8 cellular contexts compared by ENCODE assay signal in genomic region chr20:37384683-37385174, GRCh38. TPM values are rescaled to one million over a fixed set of nuclear protein-coding genes. Genes with fewer than 3 reads are reported as not detected.
A peak's percentile ranks its signal among the peaks of the same experiment; 100 is the strongest.
DNase-seq lines count a peak whose midpoint lies in the region; ATAC-seq and TF ChIP-seq lines count a peak whose summit lies in the region.

No MANE protein-coding gene starts in this region.

- H3K36me3 Mint-ChIP-seq in activated CD8-positive, alpha-beta memory T cell treated with anti-CD3 and anti-CD28 coated beads, Interleukin-2, amount 10 ng/mL, durations not matched to agents 7 days and 5 days = no peaks in the 10 kb centered on the region
- no peaks in the 10 kb centered on the region for H3K36me3 Mint-ChIP-seq in naive thymus-derived CD4-positive, alpha-beta T cell
- peaks cover 60 to 80% of the 10 kb centered on the region in 2 donors for H3K36me3 Mint-ChIP-seq in stimulated activated naive B cell treated with anti-CD40 and anti-IgM and Interleukin-4, amounts not matched to agents 10 μg/mL and 1 μg/mL and 100 μg/mL, for 72 hours

- POLR2A ChIA-PET in naive thymus-derived CD4-positive, alpha-beta T cell (lab: Charles Lee) = interaction anchor here (0.6 to 1.3 kb wide), 2 partner anchors 96 to 162 kb away, joined by 3 to 5 read pairs; no protein-coding TSS in a partner anchor

- peak overlapping the region; percentile 59 for H3K4me3 Mint-ChIP-seq in activated CD8-positive, alpha-beta memory T cell treated with anti-CD3 and anti-CD28 coated beads, Interleukin-2, amount 10 ng/mL, durations not matched to agents 7 days and 5 days
- H3K4me3 Mint-ChIP-seq in naive thymus-derived CD4-positive, alpha-beta T cell = peak overlapping the region; percentile 75 to 94 (median 84)
- H3K4me3 Mint-ChIP-seq in stimulated activated naive B cell treated with anti-CD40 and anti-IgM and Interleukin-4, amounts not matched to agents 10 μg/mL and 1 μg/mL and 100 μg/mL, for 72 hours = peak overlapping the region; percentile 78 to 82

- H3K4me3 ChIP-seq in BE2C (ENCODE audit: low read depth, low read length) (peak overlapping the region; percentile 28; the same call in 1 of the 2 replicates), epithelial cell of proximal tubule (ENCODE audit: low read depth, low read length) (no peak overlapping the region)
- H3K4me3 ChIP-seq in naive thymus-derived CD4-positive, alpha-beta T cell (ENCODE audit: low read length) = peak overlapping the region; percentile 28

- no peaks in the 10 kb centered on the region for H3K9me3 Mint-ChIP-seq in activated CD8-positive, alpha-beta memory T cell treated with anti-CD3 and anti-CD28 coated beads, Interleukin-2, amount 10 ng/mL, durations not matched to agents 7 days and 5 days (ENCODE audit: low read depth)
- peaks cover 0 to 3% (median 0%) of the 10 kb centered on the region in 11 donors for H3K9me3 Mint-ChIP-seq in naive thymus-derived CD4-positive, alpha-beta T cell
- H3K9me3 Mint-ChIP-seq in stimulated activated naive B cell treated with anti-CD40 and anti-IgM and Interleukin-4, amounts not matched to agents 10 μg/mL and 1 μg/mL and 100 μg/mL, for 72 hours = no peaks in the 10 kb centered on the region

- H3K4me1 Mint-ChIP-seq in activated CD8-positive, alpha-beta memory T cell treated with anti-CD3 and anti-CD28 coated beads, Interleukin-2, amount 10 ng/mL, durations not matched to agents 7 days and 5 days = peaks cover 4% of the 10 kb centered on the region
- peaks cover 4 to 13% (median 6%) of the 10 kb centered on the region in 7 donors for H3K4me1 Mint-ChIP-seq in naive thymus-derived CD4-positive, alpha-beta T cell
- peaks cover 39 to 57% of the 10 kb centered on the region in 2 donors for H3K4me1 Mint-ChIP-seq in stimulated activated naive B cell treated with anti-CD40 and anti-IgM and Interleukin-4, amounts not matched to agents 10 μg/mL and 1 μg/mL and 100 μg/mL, for 72 hours

- peaks cover 6% of the 10 kb centered on the region for H3K4me1 ChIP-seq in BE2C
- H3K4me1 ChIP-seq in naive thymus-derived CD4-positive, alpha-beta T cell (ENCODE audit: control insufficient read depth in 2 of 2, insufficient read depth in 2 of 2, low read length in 2 of 2) = peaks cover 4 to 5% of the 10 kb centered on the region in 2 donors

- H3K27me3 ChIP-seq in BE2C = no peaks in the 10 kb centered on the region
- H3K27me3 ChIP-seq in naive thymus-derived CD4-positive, alpha-beta T cell (ENCODE audit: control insufficient read depth in 2 of 2, insufficient read depth in 2 of 2, low read length in 2 of 2) = no peaks in the 10 kb centered on the region

- intact Hi-C loops in naive thymus-derived CD4-positive, alpha-beta T cell (cut with micrococcal nuclease) = loop anchor here (1.0 to 10.0 kb wide), 8 partner anchors 37 to 380 kb away; partner anchors contain the start of genes BLCAP (in 1 of the 2) and SRC (in 1 of the 2)

- DNase-seq in BE2C (peak; percentile 83), NCI-H460 (ENCODE audit: extremely low read depth, low read depth) (peak; percentile 60), epithelial cell of proximal tubule (ENCODE audit: low read depth) (no peak)
- DNase-seq in activated CD8-positive, alpha-beta memory T cell treated with anti-CD3 and anti-CD28 coated beads, Interleukin-2, amount 10 ng/mL, durations not matched to agents 7 days and 5 days = peak; percentile 77
- DNase-seq in naive thymus-derived CD4-positive, alpha-beta T cell = peak; percentile 55 to 89 (median 77)
- peak; percentile 77 for DNase-seq in stimulated activated naive B cell treated with anti-CD40 and anti-IgM and Interleukin-4, amounts not matched to agents 10 μg/mL and 1 μg/mL and 100 μg/mL, for 72 hours

- no peaks in the 10 kb centered on the region; the same call in 1 of the 2 replicates for H3K36me3 ChIP-seq in BE2C
- H3K36me3 ChIP-seq in naive thymus-derived CD4-positive, alpha-beta T cell (ENCODE audit: control insufficient read depth in 2 of 3, insufficient read depth in 3 of 3, low read length in 3 of 3) = no peaks in the 10 kb centered on the region

- ATAC-seq in GM21619 (IDR thresholded peaks at IDR 0.05; ENCODE audit: unreplicated experiment) (peak; percentile 58), GM21723 (IDR thresholded peaks at IDR 0.05; ENCODE audit: unreplicated experiment) (no peak)
- peak; percentile 96 for ATAC-seq in activated CD8-positive, alpha-beta memory T cell treated with anti-CD3 and anti-CD28 coated beads, Interleukin-2, amount 10 ng/mL, durations not matched to agents 7 days and 5 days
- ATAC-seq in naive thymus-derived CD4-positive, alpha-beta T cell = peak; percentile 96
- ATAC-seq in stimulated activated naive B cell treated with anti-CD40 and anti-IgM and Interleukin-4, amounts not matched to agents 10 μg/mL and 1 μg/mL and 100 μg/mL, for 72 hours (replicated peaks) = peak; percentile 68 to 76

- H3K27ac ChIP-seq in naive thymus-derived CD4-positive, alpha-beta T cell (ENCODE audit: low read depth, low read length) = peak overlapping the region; percentile 8

- TF ChIP-seq CTCF in BE2C (IDR thresholded peaks at IDR 0.05; ENCODE audit: low read depth, low read length) (peak; percentile 83), epithelial cell of proximal tubule (conservative IDR thresholded peaks at IDR 0.05; ENCODE audit: low read depth, low read length) (peak; percentile 78)

- H3K9me3 ChIP-seq in BE2C = no peaks in the 10 kb centered on the region
- H3K9me3 ChIP-seq in naive thymus-derived CD4-positive, alpha-beta T cell (ENCODE audit: control insufficient read depth in 2 of 3, low read length in 3 of 3) = no peaks in the 10 kb centered on the region

- CTCF ChIA-PET in activated CD8-positive, alpha-beta memory T cell treated with anti-CD3 and anti-CD28 coated beads, Interleukin-2, amount 10 ng/mL, durations not matched to agents 7 days and 5 days (lab: Charles Lee) = interaction anchor here (0.6 to 2.9 kb wide), 24 partner anchors 16 to 206 kb away, joined by 3 to 20 read pairs (median 3); partner anchors contain the start of genes MANBAL, MROH8 and RPN2
- CTCF ChIA-PET in naive thymus-derived CD4-positive, alpha-beta T cell (lab: Charles Lee) = interaction anchor here (0.6 to 2.1 kb wide), 12 partner anchors 12 to 189 kb away, joined by 3 to 15 read pairs (median 4); partner anchors contain the start of gene MANBAL

- peaks cover 5% of the 10 kb centered on the region for H3K27me3 Mint-ChIP-seq in activated CD8-positive, alpha-beta memory T cell treated with anti-CD3 and anti-CD28 coated beads, Interleukin-2, amount 10 ng/mL, durations not matched to agents 7 days and 5 days
- H3K27me3 Mint-ChIP-seq in naive thymus-derived CD4-positive, alpha-beta T cell = peaks cover 0 to 7% (median 0%) of the 10 kb centered on the region in 5 donors
- no peaks in the 10 kb centered on the region for H3K27me3 Mint-ChIP-seq in stimulated activated naive B cell treated with anti-CD40 and anti-IgM and Interleukin-4, amounts not matched to agents 10 μg/mL and 1 μg/mL and 100 μg/mL, for 72 hours

- peak overlapping the region; percentile 17 for H3K27ac Mint-ChIP-seq in activated CD8-positive, alpha-beta memory T cell treated with anti-CD3 and anti-CD28 coated beads, Interleukin-2, amount 10 ng/mL, durations not matched to agents 7 days and 5 days
- H3K27ac Mint-ChIP-seq in naive thymus-derived CD4-positive, alpha-beta T cell = peak overlapping the region in 6 of 9 donors; percentile 8 to 85 (median 56)
- peak overlapping the region; percentile 89 for H3K27ac Mint-ChIP-seq in stimulated activated naive B cell treated with anti-CD40 and anti-IgM and Interleukin-4, amounts not matched to agents 10 μg/mL and 1 μg/mL and 100 μg/mL, for 72 hours

RNA-seq across cellular contexts. Expression of gene SRC, which starts 38.8 kb away (rescaled TPM):
- polyA plus RNA-seq in BE2C (2012; ENCODE audit: insufficient read depth, insufficient read length, low read depth) = 12.5 TPM
- 116 TPM in 2 replicates for total RNA-seq in NCI-H460 (2014; rRNA removed; shearing (Covaris generic))
- 285 and 339 TPM in 2 replicates for polyA plus RNA-seq in NCI-H460 (2014; cell fraction: nucleus; rRNA removed)
- 1 to 10 TPM; 1.9 to 3.6 TPM for total RNA-seq in activated CD8-positive, alpha-beta memory T cell treated with anti-CD3 and anti-CD28 coated beads, Interleukin-2, amount 10 ng/mL, durations not matched to agents 7 days and 5 days
- 32.5 and 37.8 TPM in 2 replicates for total RNA-seq in epithelial cell of proximal tubule
- total RNA-seq in naive thymus-derived CD4-positive, alpha-beta T cell = 10 to 100 TPM in 1 of 5 experiments, 1 to 10 TPM in 4; 2.8 to 26.6 (median 4.4) TPM
- under 1 TPM; 0.63 to 0.82 TPM for polyA plus RNA-seq in naive thymus-derived CD4-positive, alpha-beta T cell

Comparison
In these comparisons a context has a peak if more than half of its experiments do, and no peak if none do; other contexts are left out.
1. H3K27ac Mint-ChIP-seq: peak in every context shown above with its lines; median percentile 89 in stimulated activated naive B cell treated with anti-CD40 and anti-IgM and Interleukin-4, amounts not matched to agents 10 μg/mL and 1 μg/mL and 100 μg/mL, for 72 hours; 56 in naive thymus-derived CD4-positive, alpha-beta T cell; 17 in activated CD8-positive, alpha-beta memory T cell treated with anti-CD3 and anti-CD28 coated beads, Interleukin-2, amount 10 ng/mL, durations not matched to agents 7 days and 5 days.